In the genomic region with DNA sequence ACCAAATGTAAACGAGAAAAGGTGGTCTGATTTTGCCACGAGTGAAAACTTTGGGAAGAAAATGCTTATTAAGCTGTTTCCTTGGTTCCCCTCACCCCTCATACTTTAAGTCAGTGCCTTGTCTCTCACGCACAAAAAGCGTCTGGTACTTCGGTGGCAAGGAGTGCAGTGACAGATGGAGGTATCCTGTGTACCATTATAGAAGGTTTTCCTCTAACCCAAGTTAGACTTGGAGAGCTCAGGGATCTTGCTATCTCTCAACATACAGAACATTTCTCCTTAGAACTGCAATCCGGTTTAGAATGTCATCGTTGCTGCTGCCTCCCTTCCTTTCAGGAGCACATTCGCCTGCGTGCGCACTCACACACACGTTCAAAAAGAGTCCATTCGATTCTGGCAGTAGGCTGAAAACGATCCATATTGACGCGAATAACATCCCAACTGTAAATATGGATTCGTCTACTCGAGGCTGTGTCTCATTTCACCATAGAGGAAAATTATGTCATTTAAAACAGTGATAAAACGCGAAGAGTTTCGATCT, we compare ENCODE assay signal across 8 cellular contexts. TPM values are rescaled to one million over a fixed set of nuclear protein-coding genes. Genes with fewer than 3 reads are reported as not detected.
DNase-seq lines count a peak whose midpoint lies in the region; ATAC-seq and TF ChIP-seq lines count a peak whose summit lies in the region.

No MANE protein-coding gene starts in this region.

- no peaks in the 10 kb centered on the region for H3K27me3 ChIP-seq in WERI-Rb-1 (ENCODE audit: insufficient read depth, low read depth, severe bottlenecking)
- peaks cover 0 to 9% (median 0%) of the 10 kb centered on the region in 7 donors for H3K27me3 ChIP-seq in heart right ventricle

- H3K4me1 ChIP-seq in heart right ventricle, result peaks cover 0 to 33% (median 21%) of the 10 kb centered on the region in 9 donors

- H3K27ac ChIP-seq in WERI-Rb-1, result peak overlapping the region; percentile 89
- H3K27ac ChIP-seq in heart right ventricle, result peak overlapping the region; percentile 44 to 99 (median 94)

- 0 to 1% methylated on average over 20 of the region's 20 CpGs for WGBS in heart right ventricle, 2 donors

- TF ChIP-seq CTCF in WERI-Rb-1 (IDR thresholded peaks at IDR 0.05; ENCODE audit: low read depth, low read length) (no peak), heart right ventricle (IDR thresholded peaks at IDR 0.05) (no peak), retinal pigment epithelial cell (conservative IDR thresholded peaks at IDR 0.05; ENCODE audit: low read depth, low read length) (no peak)

- H3K9me3 ChIP-seq in WERI-Rb-1 (ENCODE audit: severe bottlenecking) (no peaks in the 10 kb centered on the region), heart right ventricle (no peaks in the 10 kb centered on the region)

- peaks cover 10% of the 10 kb centered on the region for H3K36me3 ChIP-seq in WERI-Rb-1
- peaks cover 0 to 6% (median 0%) of the 10 kb centered on the region in 9 donors for H3K36me3 ChIP-seq in heart right ventricle

- DNase-seq in GM04503 (ENCODE audit: low read depth), result peak; percentile 30
- peak; percentile 22 for DNase-seq in NCI-H1694 (lab: John Stamatoyannopoulos, UW)
- peak; percentile 35 for DNase-seq in WERI-Rb-1
- peak; percentile 9 to 22 for DNase-seq in heart right ventricle
- DNase-seq in retinal pigment epithelial cell (ENCODE audit: low read depth), result no peak
- DNase-seq in D341Med (ENCODE audit: low spot score), result no peak

- H3K4me3 ChIP-seq in WERI-Rb-1 (ENCODE audit: low read depth, low read length) (peak overlapping the region; percentile 100), heart right ventricle (peak overlapping the region; percentile 22 to 93 (median 76)), retinal pigment epithelial cell (ENCODE audit: low read length) (peak overlapping the region; percentile 100)

- ATAC-seq in heart right ventricle (no peak), GM19035 (IDR thresholded peaks at IDR 0.05; ENCODE audit: unreplicated experiment) (no peak), GM19397 (IDR thresholded peaks at IDR 0.05; ENCODE audit: unreplicated experiment) (no peak)

- intact Hi-C loops in heart right ventricle (cut with DNase I), result loop anchor here (2.0 to 10.0 kb wide), 22 partner anchors 51 to 1074 kb away; no protein-coding TSS in a partner anchor

RNA-seq across cellular contexts. Expression of a gene that starts 1.1 kb away (rescaled TPM):
- total RNA-seq in heart right ventricle, result 10 to 100 TPM; 12.9 to 65.2 (median 16.1) TPM
- polyA plus RNA-seq in heart right ventricle, result 10 to 100 TPM in 1 of 2 donors, 1 to 10 TPM in 1; 6.7 to 12.3 TPM

Comparison
In these comparisons a context has a peak if more than half of its experiments do, and no peak if none do; other contexts are left out.
1. DNase-seq: peak in GM04503 (single experiment), NCI-H1694 (single experiment), WERI-Rb-1 (single experiment) and heart right ventricle (2 of 2); none in retinal pigment epithelial cell (single experiment) and D341Med (single experiment).
2. Peak in every context shown above with its lines, with median percentiles within 50 percentile points of each other: H3K4me3 ChIP-seq.